Comparison of ENCODE assay signal across 24 cellular contexts in the genomic region with DNA sequence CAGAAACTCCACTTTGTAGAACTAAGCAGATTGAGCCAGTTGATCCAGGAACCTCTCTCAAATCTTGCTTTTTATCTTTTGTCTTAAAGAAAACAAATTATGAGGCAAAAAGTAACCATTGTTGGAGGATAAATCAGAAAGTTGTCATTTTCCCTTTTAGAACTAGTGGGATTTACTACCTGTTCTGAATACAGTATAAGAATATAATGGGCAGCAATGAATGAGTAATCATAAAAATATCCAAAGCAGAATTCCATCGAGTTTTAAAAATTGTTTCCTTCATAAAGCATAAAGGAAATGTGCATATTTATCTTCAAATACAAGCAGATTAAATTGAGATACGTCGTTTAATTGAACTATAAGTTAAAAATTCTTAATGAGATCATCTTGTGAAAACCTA. TPM values are rescaled to one million over a fixed set of nuclear protein-coding genes. Genes with fewer than 3 reads are reported as not detected.
DNase-seq lines count a peak whose midpoint lies in the region; ATAC-seq, FAIRE-seq and TF ChIP-seq lines count a peak whose summit lies in the region.
"Had no signal": no experiment of that assay in that cellular context is flagged by ENCODE, and none has a peak within 500 bp of the region (broad histone marks: within the 10 kb centered on the region; RNA-seq: fewer than 3 reads in every experiment).

No MANE protein-coding gene starts in this region.

- H3K4me3 ChIP-seq in HCT116 (replicated peaks in 1 of 2; ENCODE audit: low read depth in 1 of 2, low read length in 2 of 2) = no peak overlapping the region
- H3K4me3 ChIP-seq in RWPE2 (ENCODE audit: severe bottlenecking) = no peak overlapping the region
- H3K4me3 ChIP-seq in astrocyte (ENCODE audit: insufficient read depth, low read depth, low read length) = no peak overlapping the region
- H3K4me3 ChIP-seq in right atrium auricular region = no peak overlapping the region
- H3K4me3 ChIP-seq: A549; BLaER1 treated with 17β-estradiol and CSF1 and Interleukin-3, amounts not matched to agents 10 nM and 100 nM; HAP-1 had no signal

- no peaks in the 10 kb centered on the region for H4K20me1 ChIP-seq in HCT116 (ENCODE audit: insufficient read depth)
- H4K20me1 ChIP-seq in astrocyte (ENCODE audit: insufficient read depth, low read length) = no peaks in the 10 kb centered on the region
- H4K20me1 ChIP-seq: BLaER1 treated with 17β-estradiol and CSF1 and Interleukin-3, amounts not matched to agents 10 nM and 100 nM had no signal

- H3K9ac ChIP-seq in HCT116 (ENCODE audit: low read length) (no peak overlapping the region), astrocyte (ENCODE audit: low read length) (no peak overlapping the region)
- H3K9ac ChIP-seq: BLaER1 treated with 17β-estradiol and CSF1 and Interleukin-3, amounts not matched to agents 10 nM and 100 nM had no signal

- CTCF ChIA-PET in HCT116 (lab: Charles Lee) = interaction anchor here (1.0 to 1.6 kb wide), 2 partner anchors 16 to 93 kb away, joined by 3 read pairs; a partner anchor contains a TSS

- ATAC-seq in HCT116 (no peak), RWPE2 (ENCODE audit: low read depth) (no peak), HG02763 (IDR thresholded peaks at IDR 0.05; ENCODE audit: unreplicated experiment) (no peak), GM18505 (IDR thresholded peaks at IDR 0.05; ENCODE audit: unreplicated experiment) (no peak)

- intact Hi-C loops in HCT116 (cut with micrococcal nuclease) = loop anchor here (2.0 to 5.0 kb wide), 2 partner anchors 93 to 475 kb away; no protein-coding TSS in a partner anchor

- H3K27ac ChIP-seq in HCT116 (ENCODE audit: low read depth, low read length) (no peak overlapping the region), RWPE2 (ENCODE audit: poor library complexity, severe bottlenecking) (peak overlapping the region; percentile 8), astrocyte (ENCODE audit: low read depth, low read length) (no peak overlapping the region), right atrium auricular region (no peak overlapping the region), caudate nucleus (ENCODE audit: low read depth, low read length) (no peak overlapping the region)
- H3K27ac ChIP-seq: BLaER1 treated with 17β-estradiol and CSF1 and Interleukin-3, amounts not matched to agents 10 nM and 100 nM had no signal

- no peak overlapping the region for H3K27ac Mint-ChIP-seq in astrocyte (ENCODE audit: unreplicated experiment)
- H3K27ac Mint-ChIP-seq: CD14-positive monocyte; CD4-positive, alpha-beta T cell; CD8-positive, alpha-beta memory T cell had no signal

- RAD21 ChIA-PET in HCT116 (lab: Charles Lee; ENCODE audit: low non-redundant PET in 1 of 2, low total read pairs in 2 of 2, uncharacterized antibody in 2 of 2, unreplicated experiment in 2 of 2) = no interaction called here

- H3K4me2 ChIP-seq in HCT116 (ENCODE audit: low read length) (no peak overlapping the region), astrocyte (ENCODE audit: low read length) (no peak overlapping the region)
- H3K4me2 ChIP-seq: A549; BLaER1 treated with 17β-estradiol and CSF1 and Interleukin-3, amounts not matched to agents 10 nM and 100 nM had no signal

- peaks cover 12 to 21% of the 10 kb centered on the region in 2 experiments for H3K4me1 ChIP-seq in HCT116 (ENCODE audit: control insufficient read depth in 1 of 2, insufficient read depth in 2 of 2, low read length in 2 of 2)
- peaks cover 21% of the 10 kb centered on the region for H3K4me1 ChIP-seq in RWPE2 (ENCODE audit: insufficient read depth, poor library complexity, severe bottlenecking)
- H3K4me1 ChIP-seq in astrocyte (ENCODE audit: insufficient read depth, low read length) = peaks cover 7% of the 10 kb centered on the region
- no peaks in the 10 kb centered on the region for H3K4me1 ChIP-seq in right atrium auricular region
- H3K4me1 ChIP-seq: BE2C; BLaER1 treated with 17β-estradiol and CSF1 and Interleukin-3, amounts not matched to agents 10 nM and 100 nM had no signal

- H3K9me3 ChIP-seq in HCT116 (ENCODE audit: control insufficient read depth in 1 of 2, insufficient read depth in 1 of 2, low read depth in 1 of 2, low read length in 2 of 2) (no peaks in the 10 kb centered on the region), RWPE2 (ENCODE audit: severe bottlenecking) (no peaks in the 10 kb centered on the region), astrocyte (ENCODE audit: insufficient read depth, low read depth, low read length) (no peaks in the 10 kb centered on the region), right atrium auricular region (peaks cover 0 to 3% of the 10 kb centered on the region in 2 donors)
- H3K9me3 ChIP-seq: A549, BE2C, HAP-1 had no signal

- H3K36me3 ChIP-seq in HCT116 (ENCODE audit: control insufficient read depth in 1 of 2, insufficient read depth in 2 of 2, low read length in 2 of 2) (no peaks in the 10 kb centered on the region), RWPE2 (ENCODE audit: low read depth) (no peaks in the 10 kb centered on the region), astrocyte (ENCODE audit: insufficient read depth, low read length) (no peaks in the 10 kb centered on the region), right atrium auricular region (no peaks in the 10 kb centered on the region)
- H3K36me3 ChIP-seq: BE2C; BLaER1 treated with 17β-estradiol and CSF1 and Interleukin-3, amounts not matched to agents 10 nM and 100 nM; HAP-1 had no signal

- DNase-seq in HCT116 (ENCODE audit: low read depth, low spot score) = no peak
- no peak for DNase-seq in RWPE2 (ENCODE audit: low spot score)
- no peak for DNase-seq in astrocyte (ENCODE audit: low read depth)
- no peak for DNase-seq in right atrium auricular region (ENCODE audit: low spot score)
- no peak for DNase-seq in caudate nucleus (lab: John Stamatoyannopoulos, UW)
- DNase-seq: 8988T; ACHN; BE2C; CD4-positive, alpha-beta T cell; CD8-positive, alpha-beta memory T cell; DMS 273 treated with DMSO at 0.1 percent for 48 hours; DMS79; EL; GF-D8; GOT3 had no signal

- H3K27me3 ChIP-seq in HCT116 (ENCODE audit: insufficient read depth, low read length) (no peaks in the 10 kb centered on the region), RWPE2 (ENCODE audit: insufficient read depth, poor library complexity, severe bottlenecking) (no peaks in the 10 kb centered on the region), astrocyte (ENCODE audit: insufficient read depth, low read length) (no peaks in the 10 kb centered on the region), right atrium auricular region (no peaks in the 10 kb centered on the region)
- H3K27me3 ChIP-seq: BE2C; BLaER1 treated with 17β-estradiol and CSF1 and Interleukin-3, amounts not matched to agents 10 nM and 100 nM had no signal

- BruUV-seq in HCT116 (replicated peaks; lab: Mats Ljungman, UMichigan) = no TSS peak

- H3K4me1 Mint-ChIP-seq in astrocyte (ENCODE audit: low read depth, unreplicated experiment) = peaks cover 18% of the 10 kb centered on the region

- no peaks in the 10 kb centered on the region for H3K9me3 Mint-ChIP-seq in astrocyte (ENCODE audit: unreplicated experiment)
- H3K9me3 Mint-ChIP-seq: CD4-positive, alpha-beta T cell; CD8-positive, alpha-beta memory T cell had no signal

- POLR2A ChIA-PET in HCT116 (lab: Charles Lee) = no interaction called here

- no peaks in the 10 kb centered on the region for H3K9me2 ChIP-seq in HCT116 (ENCODE audit: insufficient read depth)

- H3K4me3 Mint-ChIP-seq in astrocyte (ENCODE audit: unreplicated experiment) = no peak overlapping the region
- H3K4me3 Mint-ChIP-seq: CD14-positive monocyte; CD4-positive, alpha-beta T cell; CD8-positive, alpha-beta memory T cell had no signal

- H2AFZ ChIP-seq in HCT116 (ENCODE audit: low read depth, low read length, poor library complexity, severe bottlenecking) (peak overlapping the region; percentile 92), astrocyte (ENCODE audit: low read depth, low read length) (no peak overlapping the region)

- no peak for TF ChIP-seq CTCF in HCT116 (IDR thresholded peaks at IDR 0.05 in 2 of 3, conservative IDR thresholded peaks at IDR 0.05 in 1 of 3; ENCODE audit: borderline replicate concordance in 1 of 3, insufficient read depth in 1 of 3, low read depth in 2 of 3, low read length in 2 of 3)
- no peak for TF ChIP-seq CTCF in RWPE2 (IDR thresholded peaks at IDR 0.05; ENCODE audit: poor library complexity, severe bottlenecking)
- TF ChIP-seq CTCF in astrocyte (IDR thresholded peaks at IDR 0.05; ENCODE audit: insufficient read depth, low read depth, low read length) = no peak
- no peak for TF ChIP-seq CTCF in right atrium auricular region (IDR thresholded peaks at IDR 0.05)

- no peaks in the 10 kb centered on the region for H3K79me2 ChIP-seq in HCT116 (ENCODE audit: insufficient read depth, low read length)
- H3K79me2 ChIP-seq in astrocyte (ENCODE audit: insufficient read depth, low read length) = no peaks in the 10 kb centered on the region

- peak; percentile 17 for FAIRE-seq in astrocyte (lab: Jason Lieb, UNC)
- FAIRE-seq: A549, D721Med, GM12891, H54 had no signal

- H3K27me3 Mint-ChIP-seq in astrocyte (ENCODE audit: low read depth, unreplicated experiment) = no peaks in the 10 kb centered on the region

- TF ChIP-seq POLR2A in HCT116 (IDR thresholded peaks at IDR 0.05; ENCODE audit: borderline replicate concordance, extremely low read depth, insufficient read depth, insufficient read length) (no peak), GM18505 (IDR thresholded peaks at IDR 0.05; ENCODE audit: borderline replicate concordance, extremely low read depth, insufficient read depth, insufficient read length) (no peak)

- TF ChIP-seq RAD21 in HCT116 (IDR thresholded peaks at IDR 0.05; ENCODE audit: low read depth) = no peak

- no peaks in the 10 kb centered on the region for H3K36me3 Mint-ChIP-seq in astrocyte (ENCODE audit: low read depth, unreplicated experiment)
- H3K36me3 Mint-ChIP-seq: CD14-positive monocyte had no signal

TF ChIP-seq in HCT116, 20 proteins besides CTCF, POLR2A, EP300 and RAD21 (continues in another document):
- TF ChIP-seq EZH2phosphoT487 (IDR thresholded peaks at IDR 0.05; ENCODE audit: borderline replicate concordance) (no peak), ELF1 (IDR thresholded peaks at IDR 0.05; ENCODE audit: borderline replicate concordance, low read depth) (no peak), TCF7L2 (IDR thresholded peaks at IDR 0.05; ENCODE audit: borderline replicate concordance, extremely low read depth, insufficient read depth, insufficient read length) (no peak), SRF (IDR thresholded peaks at IDR 0.05; ENCODE audit: low read depth) (no peak), FOSL1 (IDR thresholded peaks at IDR 0.05; ENCODE audit: low read depth) (no peak), SP1 (IDR thresholded peaks at IDR 0.05; ENCODE audit: low read depth) (no peak), JUND (IDR thresholded peaks at IDR 0.05) (no peak)
- TF ChIP-seq, protein P1, sequence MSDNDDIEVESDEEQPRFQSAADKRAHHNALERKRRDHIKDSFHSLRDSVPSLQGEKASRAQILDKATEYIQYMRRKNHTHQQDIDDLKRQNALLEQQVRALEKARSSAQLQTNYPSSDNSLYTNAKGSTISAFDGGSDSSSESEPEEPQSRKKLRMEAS (IDR thresholded peaks at IDR 0.05) = no peak

RNA-seq across cellular contexts. Expression of a gene that starts 15.9 kb away (rescaled TPM):
- total RNA-seq in HCT116 (2021; ENCODE audit: unreplicated experiment) (13.3 TPM), astrocyte (45.4 and 48.2 TPM in 2 replicates), right atrium auricular region (10 to 100 TPM in 1 of 2 donors, 1 to 10 TPM in 1; 9.6 to 11.3 TPM)
- polyA plus RNA-seq in HCT116 (2012) = 6.7 and 8.3 TPM in 2 replicates

RNA-seq across cellular contexts. Expression of a gene that starts 53.0 kb away (rescaled TPM):
- total RNA-seq in HCT116 (2021; ENCODE audit: unreplicated experiment) = 18.5 TPM
- 10.8 and 10.9 TPM in 2 replicates for polyA plus RNA-seq in HCT116 (2012)
- total RNA-seq in astrocyte = 15.1 and 18.3 TPM in 2 replicates
- 10 to 100 TPM; 16.4 to 20.2 TPM for total RNA-seq in right atrium auricular region
